12 cellular contexts compared by ENCODE assay signal in genomic region chr11:124900464-124900863, GRCh38. TPM values are rescaled to one million over a fixed set of nuclear protein-coding genes. Genes with fewer than 3 reads are reported as not detected.
DNase-seq lines count a peak whose midpoint lies in the region; ATAC-seq and TF ChIP-seq lines count a peak whose summit lies in the region.
"Had no signal": no experiment of that assay in that cellular context is flagged by ENCODE, and none has a peak within 500 bp of the region (broad histone marks: within the 10 kb centered on the region; RNA-seq: fewer than 3 reads in every experiment).

No MANE protein-coding gene starts in this region.

- peak overlapping the region; percentile 88 for H3K27ac ChIP-seq in right cardiac atrium (ENCODE audit: low read length)
- H3K27ac ChIP-seq: neutrophil had no signal

- ATAC-seq in right cardiac atrium (peak in 1 of 2 donors; percentile 11), GM21528 (IDR thresholded peaks at IDR 0.05; ENCODE audit: low FRiP score, unreplicated experiment) (no peak), GM21447 (IDR thresholded peaks at IDR 0.05; ENCODE audit: unreplicated experiment) (no peak)

- TF ChIP-seq CTCF in HFF-Myc (IDR thresholded peaks at IDR 0.05; ENCODE audit: low read depth, low read length, missing control alignments) = no peak

- intact Hi-C loops in right cardiac atrium (cut with DNase I) = no loop called here

- peak; percentile 85 for DNase-seq in HFF-Myc (ENCODE audit: extremely low read depth, low read depth)
- DNase-seq in amniotic epithelial cell (ENCODE audit: low read depth) = peak; percentile 63
- DNase-seq in right cardiac atrium = peak in 1 of 3 donors; percentile 56
- DNase-seq in stromal cell of bone marrow (ENCODE audit: low read depth) = peak; percentile 68
- no peak for DNase-seq in NCI-H2107 treated with DMSO at 0.1 percent for 48 hours (lab: John Stamatoyannopoulos, UW; ENCODE audit: unreplicated experiment)
- no peak for DNase-seq in cerebellum (ENCODE audit: low spot score)
- DNase-seq: effector CD8-positive, alpha-beta T cell; NCI-H2107 had no signal

- peaks cover 3% of the 10 kb centered on the region for H3K4me1 ChIP-seq in right cardiac atrium (ENCODE audit: control insufficient read depth, insufficient read depth, low read length)

- no peaks in the 10 kb centered on the region for H3K27me3 ChIP-seq in right cardiac atrium (ENCODE audit: control insufficient read depth, insufficient read depth)
- H3K27me3 ChIP-seq: tibial nerve had no signal

- H3K9me3 ChIP-seq in right cardiac atrium (ENCODE audit: control insufficient read depth, low read length) = no peaks in the 10 kb centered on the region
- H3K9me3 ChIP-seq: neutrophil, tibial nerve had no signal

- H3K4me3 ChIP-seq in HFF-Myc (replicated peaks; ENCODE audit: low read depth, low read length) (peak overlapping the region; percentile 29), right cardiac atrium (ENCODE audit: low read length) (no peak overlapping the region)
- H3K4me3 ChIP-seq: tibial nerve had no signal

- WGBS in right cardiac atrium = 70% methylated on average over 5 of the region's 5 CpGs

RNA-seq across cellular contexts. Expression of gene ROBO4, which starts 2.8 kb away (rescaled TPM):
- 10 to 100 TPM; 11.7 to 17.4 (median 15.0) TPM for total RNA-seq in right cardiac atrium
- polyA plus RNA-seq in right cardiac atrium = 16.8 TPM
- total RNA-seq in cerebellum = 7.9 TPM

RNA-seq across cellular contexts. Expression of gene HEPN1, which starts 18.6 kb away (rescaled TPM):
- total RNA-seq in right cardiac atrium = not detected
- polyA plus RNA-seq in right cardiac atrium = not detected
- total RNA-seq in cerebellum = not detected
- total RNA-seq: tibial nerve had no signal

RNA-seq across cellular contexts. Expression of gene ROBO3, which starts 35.2 kb away (rescaled TPM):
- total RNA-seq in right cardiac atrium (10 to 100 TPM in 2 of 4 donors, 1 to 10 TPM in 2; 9.8 to 11.0 (median 10.2) TPM), cerebellum (30.1 TPM)
- 15.4 TPM for polyA plus RNA-seq in right cardiac atrium

RNA-seq across cellular contexts. Expression of gene HEPACAM, which starts 35.4 kb away (rescaled TPM):
- total RNA-seq in right cardiac atrium (1 to 10 TPM in 1 of 4 donors, under 1 TPM in 3; 0.26 to 1.9 (median 0.38) TPM), cerebellum (12.4 TPM)
- 0.43 TPM for polyA plus RNA-seq in right cardiac atrium

RNA-seq across cellular contexts. Expression of gene CCDC15, which starts 53.5 kb away (rescaled TPM):
- under 1 TPM; 0.17 to 0.47 (median 0.33) TPM for total RNA-seq in right cardiac atrium
- 0.09 TPM for polyA plus RNA-seq in right cardiac atrium
- 3.5 TPM for total RNA-seq in cerebellum

Comparison
In these comparisons a context has a peak if more than half of its experiments do, and no peak if none do; other contexts are left out.
1. DNase-seq: peak in HFF-Myc (single experiment), amniotic epithelial cell (single experiment) and stromal cell of bone marrow (single experiment); none in NCI-H2107 treated with DMSO at 0.1 percent for 48 hours (single experiment) and cerebellum (single experiment).